In the genomic region with DNA sequence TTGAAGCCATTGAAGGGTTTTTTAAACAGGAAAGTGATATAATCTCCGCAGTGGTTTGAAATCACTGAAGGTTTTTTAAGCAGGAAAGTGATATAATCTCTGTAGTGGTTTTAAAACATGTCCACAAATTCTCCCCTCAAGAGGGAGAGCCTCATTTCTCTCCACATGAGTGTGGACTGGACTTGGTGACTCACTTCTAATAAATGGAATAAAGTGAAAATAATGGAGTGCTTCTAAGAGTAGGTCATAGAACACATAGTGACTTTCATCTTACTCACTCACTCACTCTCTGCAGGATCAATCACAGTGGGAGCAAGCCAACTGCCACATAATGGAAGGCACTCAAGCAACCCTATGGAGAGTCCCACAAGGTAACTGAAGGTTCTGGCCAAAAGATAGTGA, we compare ENCODE assay signal across 11 cellular contexts. TPM values are rescaled to one million over a fixed set of nuclear protein-coding genes. Genes with fewer than 3 reads are reported as not detected.
DNase-seq lines count a peak whose midpoint lies in the region; ATAC-seq and TF ChIP-seq lines count a peak whose summit lies in the region.
"Had no signal": no experiment of that assay in that cellular context is flagged by ENCODE, and none has a peak within 500 bp of the region (broad histone marks: within the 10 kb centered on the region; RNA-seq: fewer than 3 reads in every experiment).

No MANE protein-coding gene starts in this region.

- no peaks in the 10 kb centered on the region; the same call in 1 of the 2 replicates for H3K36me3 ChIP-seq in Panc1 (ENCODE audit: control insufficient read depth, insufficient read depth, low read length)
- H3K36me3 ChIP-seq in effector memory CD4-positive, alpha-beta T cell (ENCODE audit: control insufficient read depth, insufficient read depth, low read length), result no peaks in the 10 kb centered on the region

- DNase-seq in GF-D8 (lab: John Stamatoyannopoulos, UW), result peak; percentile 26
- no peak for DNase-seq in Panc1 (ENCODE audit: low read depth, low spot score)
- peak; percentile 80 for DNase-seq in epithelial cell of esophagus (ENCODE audit: low read depth)
- DNase-seq in skeletal muscle cell (ENCODE audit: low read depth), result peak; percentile 52
- no peak for DNase-seq in NCI-H1417 treated with DMSO at 0.1 percent for 48 hours (lab: John Stamatoyannopoulos, UW)
- DNase-seq in effector memory CD4-positive, alpha-beta T cell, result no peak
- DNase-seq: activated gamma-delta T cell treated with Interleukin-2 at 50 U/mL for 16 hours, H9, NCI-H1105 treated with DMSO at 0.1 percent for 48 hours had no signal

- TF ChIP-seq CTCF in Panc1 (IDR thresholded peaks at IDR 0.05), result no peak
- no peak for TF ChIP-seq CTCF in epithelial cell of esophagus (IDR thresholded peaks at IDR 0.05; ENCODE audit: insufficient read depth, low read depth, low read length, missing control alignments)

- peaks cover 3% of the 10 kb centered on the region; the same call in 1 of the 2 replicates for H3K9me3 ChIP-seq in Panc1 (ENCODE audit: control insufficient read depth, insufficient read depth, low read depth, low read length)
- no peaks in the 10 kb centered on the region for H3K9me3 ChIP-seq in effector memory CD4-positive, alpha-beta T cell (ENCODE audit: control insufficient read depth, low read length)

- H3K27me3 ChIP-seq in Panc1 (ENCODE audit: control insufficient read depth, insufficient read depth, low read length), result no peaks in the 10 kb centered on the region
- no peaks in the 10 kb centered on the region for H3K27me3 ChIP-seq in effector memory CD4-positive, alpha-beta T cell (replicated peaks; ENCODE audit: control insufficient read depth, insufficient read depth, low read length, poor library complexity, severe bottlenecking)

- in situ Hi-C loops in Panc1 (cut with HindIII; ENCODE audit: low pct_unique_long_range_greater_than_20kb, low sequenced_read_pairs), result no loop called here

- H3K4me3 ChIP-seq in Panc1 (ENCODE audit: low read depth in 2 of 2, low read length in 2 of 2), result no peak overlapping the region
- no peak overlapping the region for H3K4me3 ChIP-seq in epithelial cell of esophagus (ENCODE audit: low read length)
- no peak overlapping the region for H3K4me3 ChIP-seq in skeletal muscle cell (ENCODE audit: low read depth, low read length)
- no peak overlapping the region for H3K4me3 ChIP-seq in effector memory CD4-positive, alpha-beta T cell (ENCODE audit: insufficient read depth, low read depth, low read length, poor library complexity, severe bottlenecking)

- intact Hi-C loops in Panc1 (cut with micrococcal nuclease; ENCODE audit: unreplicated experiment), result no loop called here

- no TSS peak for BruUV-seq in Panc1 (replicated peaks; lab: Mats Ljungman, UMichigan)

- CTCF ChIA-PET in Panc1 (lab: Charles Lee), result no interaction called here

- POLR2A ChIA-PET in Panc1 (lab: Charles Lee), result no interaction called here

- no peak overlapping the region for H3K27ac ChIP-seq in Panc1 (ENCODE audit: low read length)
- no peak overlapping the region for H3K27ac ChIP-seq in effector memory CD4-positive, alpha-beta T cell (ENCODE audit: insufficient read depth, low read length, poor library complexity, severe bottlenecking)
- H3K27ac ChIP-seq: parathyroid adenoma had no signal

- ATAC-seq in Panc1, result peak; percentile 86
- no peak for ATAC-seq in GM21737 (IDR thresholded peaks at IDR 0.05; ENCODE audit: unreplicated experiment)

- no peaks in the 10 kb centered on the region for H3K4me1 ChIP-seq in Panc1 (ENCODE audit: control insufficient read depth, insufficient read depth, low read length)
- H3K4me1 ChIP-seq in effector memory CD4-positive, alpha-beta T cell (ENCODE audit: control insufficient read depth, insufficient read depth, low read length, poor library complexity, severe bottlenecking), result peaks cover 6% of the 10 kb centered on the region
- H3K4me1 ChIP-seq: parathyroid adenoma had no signal

RNA-seq across cellular contexts. Expression of gene CTNNAL1, which starts 12.0 kb away (rescaled TPM):
- 79.8 TPM for total RNA-seq in Panc1 (2021; ENCODE audit: unreplicated experiment)
- 22.0 TPM for polyA plus RNA-seq in Panc1 (2012; ENCODE audit: insufficient read length)

Comparison
In these comparisons a context has a peak if more than half of its experiments do, and no peak if none do; other contexts are left out.
1. DNase-seq: peak in GF-D8 (single experiment), epithelial cell of esophagus (single experiment) and skeletal muscle cell (single experiment); none in Panc1 (single experiment), NCI-H1417 treated with DMSO at 0.1 percent for 48 hours (single experiment) and effector memory CD4-positive, alpha-beta T cell (0 of 3).